In genomic region chr3:127101411-127102067, GRCh38 we compare ENCODE assay signal across 22 cellular contexts.
"Had no signal": no experiment of that assay in that cellular context is flagged by ENCODE, and none has a peak within 500 bp of the region (broad histone marks: within the 10 kb centered on the region; RNA-seq: fewer than 3 reads in every experiment).

No MANE protein-coding gene starts in this region.

- H3K9me3 ChIP-seq: left ventricle myocardium inferior, lower lobe of right lung, psoas muscle, suprapubic skin, transverse colon, upper lobe of right lung, vagina had no signal

- H3K4me1 ChIP-seq: left ventricle myocardium inferior, lower lobe of right lung, psoas muscle, suprapubic skin, transverse colon, upper lobe of right lung, vagina had no signal

- H3K4me3 ChIP-seq: dorsolateral prefrontal cortex, left ventricle myocardium inferior, lower lobe of right lung, psoas muscle, skin epidermis, suprapubic skin, transverse colon, upper lobe of right lung, vagina had no signal

- ATAC-seq: left colon; lower lobe of right lung; naive thymus-derived CD8-positive, alpha-beta T cell; psoas muscle; right cardiac atrium; stimulated activated naive CD8-positive, alpha-beta T cell treated with anti-CD3 and anti-CD28 coated beads, Interleukin-15, amount 100 ng/mL, for 72 hours; upper lobe of right lung had no signal

- DNase-seq: effector CD4-positive, alpha-beta T cell; hypothalamus; immature natural killer cell; islet precursor cell; kidney glomerular epithelial cell; left colon; left ventricle myocardium inferior; lower lobe of right lung; naive thymus-derived CD8-positive, alpha-beta T cell; psoas muscle; right cardiac atrium; stimulated activated CD4-positive, alpha-beta T cell treated with anti-CD3 and anti-CD28 coated beads, Interleukin-1b, Interleukin-23, amount 100 ng/mL, for 48 hours; stimulated activated CD4-positive, alpha-beta T cell treated with anti-CD3 and anti-CD28 coated beads, Interleukin-4, amount 100 ng/mL, for 1 hour; stimulated activated CD8-positive, alpha-beta memory T cell treated with anti-CD3 and anti-CD28 coated beads, Interleukin-4, amount 100 ng/mL, for 48 hours; stimulated activated naive CD4-positive, alpha-beta T cell; stimulated activated naive CD8-positive, alpha-beta T cell treated with anti-CD3 and anti-CD28 coated beads, Interleukin-15, amount 100 ng/mL, for 72 hours; transverse colon; upper lobe of right lung had no signal

- H3K27ac ChIP-seq: left ventricle myocardium inferior, lower lobe of right lung, psoas muscle, skin epidermis, suprapubic skin, transverse colon, upper lobe of right lung, vagina had no signal

- H3K27me3 ChIP-seq: suprapubic skin, transverse colon, upper lobe of right lung, vagina had no signal

- H3K36me3 ChIP-seq: left ventricle myocardium inferior, lower lobe of right lung, suprapubic skin, transverse colon, upper lobe of right lung, vagina had no signal
